Comparison of ENCODE assay signal across 9 cellular contexts in the genomic region with DNA sequence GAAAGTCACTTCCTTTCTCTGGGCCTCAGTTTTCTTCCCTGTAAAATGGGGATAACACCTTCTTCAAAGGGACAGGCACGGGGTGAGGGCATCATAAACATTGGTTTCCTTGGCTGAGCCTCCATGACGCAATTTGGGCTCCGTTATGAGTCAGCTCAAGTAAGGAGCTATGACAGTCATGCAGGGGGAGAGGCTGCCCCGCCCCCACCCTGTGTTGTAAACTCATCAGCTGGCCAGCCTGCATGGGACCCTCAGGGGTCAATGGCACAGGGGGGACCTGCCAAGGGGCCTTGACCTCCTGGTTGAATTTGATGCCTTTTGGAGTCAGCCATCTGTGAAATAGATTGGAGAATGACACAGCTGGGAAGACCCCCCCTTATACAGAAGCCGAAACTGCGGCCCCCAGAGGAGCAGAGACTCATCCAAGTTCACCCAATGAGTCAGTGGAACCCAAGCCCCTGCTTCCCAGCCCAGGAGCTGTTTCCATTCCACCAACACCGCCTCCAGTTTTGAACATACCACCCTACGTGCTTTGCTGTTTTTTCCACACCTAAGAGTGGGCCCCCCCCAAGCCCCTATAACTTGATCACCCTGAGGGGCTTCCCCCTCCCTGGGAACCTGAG. TPM values are rescaled to one million over a fixed set of nuclear protein-coding genes. Genes with fewer than 3 reads are reported as not detected.
A peak's percentile ranks its signal among the peaks of the same experiment; 100 is the strongest.
DNase-seq lines count a peak whose midpoint lies in the region; FAIRE-seq and TF ChIP-seq lines count a peak whose summit lies in the region.
"Had no signal": no experiment of that assay in that cellular context is flagged by ENCODE, and none has a peak within 500 bp of the region (broad histone marks: within the 10 kb centered on the region; RNA-seq: fewer than 3 reads in every experiment).

No MANE protein-coding gene starts in this region.

- no peak overlapping the region for H3K4me3 Mint-ChIP-seq in mesothelial cell of epicardium

- H3K9me3 Mint-ChIP-seq in mesothelial cell of epicardium, result no peaks in the 10 kb centered on the region

- H3K4me1 Mint-ChIP-seq in mesothelial cell of epicardium, result peaks cover 17% of the 10 kb centered on the region

- no peaks in the 10 kb centered on the region for H3K36me3 Mint-ChIP-seq in mesothelial cell of epicardium

- FAIRE-seq in D721Med (lab: Jason Lieb, UNC), result no peak

- no peak for TF ChIP-seq CTCF in D721Med (IDR thresholded peaks at IDR 0.05; ENCODE audit: insufficient read depth, missing control alignments)
- no peak for TF ChIP-seq CTCF in mesothelial cell of epicardium (IDR thresholded peaks at IDR 0.05; ENCODE audit: unreplicated experiment)

- DNase-seq in AG08396 (ENCODE audit: low spot score) (peak; percentile 81), LHCN-M2 (ENCODE audit: low read depth) (peak; percentile 62), activated T-cell treated with anti-CD3 and anti-CD28 coated beads for 24 hours (ENCODE audit: low read depth) (peak; percentile 70), left kidney (ENCODE audit: low read depth, low spot score) (peak; percentile 26), NCI-H446 treated with DMSO at 0.1 percent for 48 hours (lab: John Stamatoyannopoulos, UW) (no peak), D721Med (ENCODE audit: insufficient read length, low spot score) (no peak), mesothelial cell of epicardium (ENCODE audit: low spot score in 2 of 2, unreplicated experiment in 2 of 2) (no peak), NCI-H1105 (lab: John Stamatoyannopoulos, UW) (no peak)

- H3K27ac Mint-ChIP-seq in mesothelial cell of epicardium, result no peak overlapping the region

- peaks cover 3% of the 10 kb centered on the region for H3K27me3 Mint-ChIP-seq in mesothelial cell of epicardium (ENCODE audit: low read depth)

RNA-seq across cellular contexts. Expression of a gene that starts 36.8 kb away (rescaled TPM):
- total RNA-seq in LHCN-M2 (2014; rRNA removed) (not detected in 2 replicates), mesothelial cell of epicardium (0.07 to 0.13 TPM (median 0.07 TPM) in 3 replicates)
- not detected for polyA plus RNA-seq in LHCN-M2 (2012)
- total RNA-seq: lung microvascular endothelial cell had no signal

Comparison
In these comparisons a context has a peak if more than half of its experiments do, and no peak if none do; other contexts are left out.
1. DNase-seq: peak in AG08396 (single experiment), LHCN-M2 (single experiment), activated T-cell treated with anti-CD3 and anti-CD28 coated beads for 24 hours (single experiment) and left kidney (single experiment); none in NCI-H446 treated with DMSO at 0.1 percent for 48 hours (single experiment), D721Med (single experiment), mesothelial cell of epicardium (0 of 2) and NCI-H1105 (single experiment).